ENCODE assay signal across 17 cellular contexts in genomic region chr2:158905824-158906223, GRCh38.
A peak's percentile ranks its signal among the peaks of the same experiment; 100 is the strongest.
DNase-seq lines count a peak whose midpoint lies in the region; ATAC-seq and TF ChIP-seq lines count a peak whose summit lies in the region.
"Had no signal": no experiment of that assay in that cellular context is flagged by ENCODE, and none has a peak within 500 bp of the region (broad histone marks: within the 10 kb centered on the region; RNA-seq: fewer than 3 reads in every experiment).

No MANE protein-coding gene starts in this region.

- H3K9me3 Mint-ChIP-seq in mesothelial cell of epicardium, result no peaks in the 10 kb centered on the region
- H3K9me3 Mint-ChIP-seq: CD14-positive monocyte; CD8-positive, alpha-beta T cell; HFFc6 had no signal

- peaks cover 44% of the 10 kb centered on the region for H3K4me1 Mint-ChIP-seq in mesothelial cell of epicardium

- H3K27ac Mint-ChIP-seq in mesothelial cell of epicardium, result peak overlapping the region; percentile 84
- H3K27ac Mint-ChIP-seq: CD14-positive monocyte; CD8-positive, alpha-beta T cell; HFFc6 had no signal

- H3K4me3 Mint-ChIP-seq in mesothelial cell of epicardium, result no peak overlapping the region
- H3K4me3 Mint-ChIP-seq: CD14-positive monocyte; CD8-positive, alpha-beta T cell; HFFc6 had no signal

- no peaks in the 10 kb centered on the region for H3K4me1 ChIP-seq in upper lobe of right lung
- H3K4me1 ChIP-seq: A549 had no signal

- no peak overlapping the region for H3K27ac ChIP-seq in upper lobe of right lung
- H3K27ac ChIP-seq: A549, HL-60 had no signal

- H3K4me3 ChIP-seq in fibroblast of villous mesenchyme (ENCODE audit: low read depth, low read length), result no peak overlapping the region
- no peak overlapping the region for H3K4me3 ChIP-seq in upper lobe of right lung
- H3K4me3 ChIP-seq: A549, HAP-1 had no signal

- H3K36me3 Mint-ChIP-seq in mesothelial cell of epicardium, result no peaks in the 10 kb centered on the region
- H3K36me3 Mint-ChIP-seq: CD14-positive monocyte; CD8-positive, alpha-beta T cell had no signal

- H3K27me3 ChIP-seq in upper lobe of right lung, result no peaks in the 10 kb centered on the region

- TF ChIP-seq CTCF in fibroblast of villous mesenchyme (IDR thresholded peaks at IDR 0.05; ENCODE audit: insufficient read depth, low read depth, low read length) (no peak), mesothelial cell of epicardium (IDR thresholded peaks at IDR 0.05; ENCODE audit: unreplicated experiment) (no peak), upper lobe of right lung (IDR thresholded peaks at IDR 0.05) (no peak)

- no peaks in the 10 kb centered on the region for H3K9me3 ChIP-seq in upper lobe of right lung
- H3K9me3 ChIP-seq: A549, HAP-1 had no signal

- no peaks in the 10 kb centered on the region for H3K36me3 ChIP-seq in upper lobe of right lung
- H3K36me3 ChIP-seq: HAP-1 had no signal

- DNase-seq in astrocyte of the hippocampus (ENCODE audit: low read depth, low spot score) (peak; percentile 6), fibroblast of villous mesenchyme (ENCODE audit: low read depth) (peak; percentile 24), mesothelial cell of epicardium (ENCODE audit: low spot score in 2 of 2, unreplicated experiment in 2 of 2) (no peak), upper lobe of right lung (no peak), T-helper 9 cell (no peak)
- DNase-seq: CD8-positive, alpha-beta T cell; COR-L47; DMS153; DMS79 treated with DMSO at 0.1 percent for 48 hours; EL; HFFc6 had no signal

- intact Hi-C loops in upper lobe of right lung (cut with DNase I), result no loop called here

- peak; percentile 42 for ATAC-seq in upper lobe of right lung
- no peak for ATAC-seq in HG03378 (IDR thresholded peaks at IDR 0.05; ENCODE audit: unreplicated experiment)
- no peak for ATAC-seq in HG03521 (IDR thresholded peaks at IDR 0.05; ENCODE audit: unreplicated experiment)
- ATAC-seq: A549; CD8-positive, alpha-beta T cell had no signal

- H3K27me3 Mint-ChIP-seq in mesothelial cell of epicardium (ENCODE audit: low read depth), result no peaks in the 10 kb centered on the region

Comparison
In these comparisons a context has a peak if more than half of its experiments do, and no peak if none do; other contexts are left out.
1. DNase-seq: peak in astrocyte of the hippocampus (single experiment) and fibroblast of villous mesenchyme (single experiment); none in mesothelial cell of epicardium (0 of 2), upper lobe of right lung (single experiment) and T-helper 9 cell (single experiment).